Comparison of ENCODE assay signal across 12 cellular contexts in genomic region chr19:18063463-18063862, GRCh38. TPM values are rescaled to one million over a fixed set of nuclear protein-coding genes. Genes with fewer than 3 reads are reported as not detected.
DNase-seq lines count a peak whose midpoint lies in the region; ATAC-seq and TF ChIP-seq lines count a peak whose summit lies in the region.
"Had no signal": no experiment of that assay in that cellular context is flagged by ENCODE, and none has a peak within 500 bp of the region (broad histone marks: within the 10 kb centered on the region; RNA-seq: fewer than 3 reads in every experiment).

No MANE protein-coding gene starts in this region.

- no peaks in the 10 kb centered on the region for H3K9me3 ChIP-seq in MG63
- H3K9me3 ChIP-seq: HAP-1, mucosa of descending colon had no signal

- CTCF ChIA-PET in activated CD4-positive, alpha-beta T cell treated with anti-CD3 and anti-CD28 coated beads for 36 hours (lab: Charles Lee), result interaction anchor here (0.7 kb wide), 1 partner anchor 55 kb away, joined by 3 read pairs; no protein-coding TSS in a partner anchor

- no peak for ATAC-seq in activated CD4-positive, alpha-beta T cell treated with anti-CD3 and anti-CD28 coated beads for 36 hours
- no peak for ATAC-seq in GM18868 (IDR thresholded peaks at IDR 0.05; ENCODE audit: unreplicated experiment)
- no peak for ATAC-seq in HG03039 (IDR thresholded peaks at IDR 0.05; ENCODE audit: unreplicated experiment)
- no peak for ATAC-seq in GM21576 (IDR thresholded peaks at IDR 0.05; ENCODE audit: unreplicated experiment)
- ATAC-seq: foreskin keratinocyte, mucosa of descending colon had no signal

- H3K27ac Mint-ChIP-seq in activated CD4-positive, alpha-beta T cell treated with anti-CD3 and anti-CD28 coated beads for 36 hours, result no peak overlapping the region

- H3K36me3 ChIP-seq in MG63, result no peaks in the 10 kb centered on the region
- H3K36me3 ChIP-seq: HAP-1 had no signal

- H3K36me3 Mint-ChIP-seq in activated CD4-positive, alpha-beta T cell treated with anti-CD3 and anti-CD28 coated beads for 36 hours (ENCODE audit: low read depth), result peaks cover 15% of the 10 kb centered on the region
- H3K36me3 Mint-ChIP-seq: brain had no signal

- TF ChIP-seq CTCF in choroid plexus epithelial cell (conservative IDR thresholded peaks at IDR 0.05; ENCODE audit: low read depth, low read length), result peak; percentile 15

- H3K27me3 ChIP-seq in MG63, result no peaks in the 10 kb centered on the region
- H3K27me3 ChIP-seq: foreskin keratinocyte had no signal

- no peaks in the 10 kb centered on the region for H3K9me3 Mint-ChIP-seq in activated CD4-positive, alpha-beta T cell treated with anti-CD3 and anti-CD28 coated beads for 36 hours (ENCODE audit: low read depth)

- intact Hi-C loops in activated CD4-positive, alpha-beta T cell treated with anti-CD3 and anti-CD28 coated beads for 36 hours (cut with DNase I, micrococcal nuclease), result no loop called here

- H3K27me3 Mint-ChIP-seq in activated CD4-positive, alpha-beta T cell treated with anti-CD3 and anti-CD28 coated beads for 36 hours, result no peaks in the 10 kb centered on the region

- H3K4me3 Mint-ChIP-seq in activated CD4-positive, alpha-beta T cell treated with anti-CD3 and anti-CD28 coated beads for 36 hours, result no peak overlapping the region
- H3K4me3 Mint-ChIP-seq: brain had no signal

- DNase-seq in activated CD4-positive, alpha-beta T cell treated with anti-CD3 and anti-CD28 coated beads for 48 hours, result peak; percentile 58
- DNase-seq in activated CD4-positive, alpha-beta T cell treated with anti-CD3 and anti-CD28 coated beads for 36 hours, result no peak
- DNase-seq in MG63 (peak; percentile 40), choroid plexus epithelial cell (ENCODE audit: low read depth) (no peak)
- DNase-seq in stimulated activated CD4-positive, alpha-beta T cell treated with anti-CD3 and anti-CD28 coated beads, Interleukin-4, amount 100 ng/mL, for 24 hours, result peak; percentile 44
- DNase-seq: mucosa of descending colon had no signal

- H3K4me3 ChIP-seq in MG63 (no peak overlapping the region), choroid plexus epithelial cell (ENCODE audit: low read depth, low read length) (no peak overlapping the region)
- H3K4me3 ChIP-seq: HAP-1, mucosa of descending colon had no signal

- peaks cover 2% of the 10 kb centered on the region for H3K4me1 Mint-ChIP-seq in activated CD4-positive, alpha-beta T cell treated with anti-CD3 and anti-CD28 coated beads for 36 hours

- POLR2A ChIA-PET in activated CD4-positive, alpha-beta T cell treated with anti-CD3 and anti-CD28 coated beads for 36 hours (lab: Charles Lee), result no interaction called here

RNA-seq across cellular contexts. Expression of gene IL12RB1, which starts 23.3 kb away (rescaled TPM):
- total RNA-seq in activated CD4-positive, alpha-beta T cell treated with anti-CD3 and anti-CD28 coated beads for 36 hours, result 10 to 100 TPM; 17.2 to 20.0 TPM
- not detected in 2 replicates for total RNA-seq in MG63 (2014; rRNA removed; shearing (Covaris generic); ENCODE audit: low replicate concordance)

RNA-seq across cellular contexts. Expression of gene MAST3, which starts 34.1 kb away (rescaled TPM):
- 10 to 100 TPM; 17.4 to 20.1 TPM for total RNA-seq in activated CD4-positive, alpha-beta T cell treated with anti-CD3 and anti-CD28 coated beads for 36 hours
- 0.20 and 0.95 TPM in 2 replicates for total RNA-seq in MG63 (2014; rRNA removed; shearing (Covaris generic); ENCODE audit: low replicate concordance)

RNA-seq across cellular contexts. Expression of gene ARRDC2, which starts 55.5 kb away (rescaled TPM):
- 10 to 100 TPM; 13.5 to 21.7 TPM for total RNA-seq in activated CD4-positive, alpha-beta T cell treated with anti-CD3 and anti-CD28 coated beads for 36 hours
- total RNA-seq in MG63 (2014; rRNA removed; shearing (Covaris generic); ENCODE audit: low replicate concordance), result 13.4 and 20.5 TPM in 2 replicates

Comparison
In these comparisons a context has a peak if more than half of its experiments do, and no peak if none do; other contexts are left out.
1. DNase-seq: peak in activated CD4-positive, alpha-beta T cell treated with anti-CD3 and anti-CD28 coated beads for 48 hours (single experiment), MG63 (single experiment) and stimulated activated CD4-positive, alpha-beta T cell treated with anti-CD3 and anti-CD28 coated beads, Interleukin-4, amount 100 ng/mL, for 24 hours (single experiment); none in activated CD4-positive, alpha-beta T cell treated with anti-CD3 and anti-CD28 coated beads for 36 hours (single experiment) and choroid plexus epithelial cell (single experiment).
2. RNA of gene IL12RB1, which starts 23.3 kb away (total RNA-seq): 17.2 to 20.0 TPM in activated CD4-positive, alpha-beta T cell treated with anti-CD3 and anti-CD28 coated beads for 36 hours; not detected in MG63; every median in the first group is over 10 times any median in the second.